ENCODE assay signal across 1 cellular context in genomic region chr17:28475151-28475900, GRCh38.
TF ChIP-seq lines count a peak whose summit lies in the region.

No MANE protein-coding gene starts in this region.

TF ChIP-seq in GM12878, 131 proteins besides CTCF, POLR2A, EP300 and RAD21:
- TF ChIP-seq USF2 (IDR thresholded peaks at IDR 0.05; ENCODE audit: borderline replicate concordance, low read depth, low read length) (no peak), PBX3 (IDR thresholded peaks at IDR 0.05; ENCODE audit: insufficient replicate concordance, low read depth, low read length) (no peak), RELB (IDR thresholded peaks at IDR 0.05; ENCODE audit: low read depth) (no peak), TARDBP (IDR thresholded peaks at IDR 0.05; ENCODE audit: borderline replicate concordance) (no peak), DPF2 (IDR thresholded peaks at IDR 0.05) (no peak), BCL11A (IDR thresholded peaks at IDR 0.05; ENCODE audit: low read depth, low read length) (no peak), MYC (IDR thresholded peaks at IDR 0.05; ENCODE audit: insufficient read depth, insufficient read length, insufficient replicate concordance, low read length, severe bottlenecking) (no peak), EZH2 (IDR thresholded peaks at IDR 0.05; ENCODE audit: borderline replicate concordance, control insufficient read depth, low read depth, low read length) (no peak), ZNF217 (IDR thresholded peaks at IDR 0.05) (no peak), CHD2 (IDR thresholded peaks at IDR 0.05; ENCODE audit: borderline replicate concordance, low read depth, low read length) (no peak), MXI1 (IDR thresholded peaks at IDR 0.05; ENCODE audit: low read depth, low read length) (no peak), ZNF622 (IDR thresholded peaks at IDR 0.05) (no peak), NBN (IDR thresholded peaks at IDR 0.05) (no peak), USF1 (IDR thresholded peaks at IDR 0.05; ENCODE audit: borderline replicate concordance, extremely low read length, insufficient read depth, low read depth, low read length) (no peak), RAD51 (IDR thresholded peaks at IDR 0.05) (no peak), ZBTB4 (CRISPR knock-in tag; IDR thresholded peaks at IDR 0.05) (no peak), RCOR1 (conservative IDR thresholded peaks at IDR 0.05; ENCODE audit: low read depth, low read length) (no peak), NFXL1 (IDR thresholded peaks at IDR 0.05; ENCODE audit: borderline replicate concordance) (no peak)
TF ChIP-seq in GM12878: peak in this region for 0.
